8 cellular contexts compared by ENCODE assay signal in genomic region chrX:70030242-70030823, GRCh38. TPM values are rescaled to one million over a fixed set of nuclear protein-coding genes. Genes with fewer than 3 reads are reported as not detected.
DNase-seq lines count a peak whose midpoint lies in the region; ATAC-seq and TF ChIP-seq lines count a peak whose summit lies in the region.
"Had no signal": no experiment of that assay in that cellular context is flagged by ENCODE, and none has a peak within 500 bp of the region (broad histone marks: within the 10 kb centered on the region; RNA-seq: fewer than 3 reads in every experiment).

No MANE protein-coding gene starts in this region.

- H3K9me3 ChIP-seq in Loucy (ENCODE audit: insufficient read depth, low read depth, low read length) = no peaks in the 10 kb centered on the region

- peak; percentile 36 for DNase-seq in GDM1 (lab: John Stamatoyannopoulos, UW)
- DNase-seq in SW480 (ENCODE audit: low spot score) = peak; percentile 44
- DNase-seq in central memory CD4-positive, alpha-beta T cell = peak; percentile 38
- peak in 1 of 2 donors; percentile 18 for DNase-seq in left colon
- peak; percentile 2 to 53 for DNase-seq in stimulated activated effector memory CD8-positive, alpha-beta T cell treated with anti-CD3 and anti-CD28 coated beads, Interleukin-12 subunit alpha, Interleukin-12 subunit beta, amount 100 ng/mL, for 72 hours (ENCODE audit: low spot score in 2 of 2)

- H2AFZ ChIP-seq in Loucy (ENCODE audit: low read length) = peak overlapping the region; percentile 65; the same call in 1 of the 2 replicates

- no peak overlapping the region for H3K4me3 ChIP-seq in Loucy (ENCODE audit: low read length, poor library complexity, severe bottlenecking)

- TF ChIP-seq CTCF in Loucy (conservative IDR thresholded peaks at IDR 0.05; ENCODE audit: low read length) = peak; percentile 73

- no peaks in the 10 kb centered on the region for H3K36me3 ChIP-seq in Loucy (ENCODE audit: insufficient read depth, low read length)

- no peaks in the 10 kb centered on the region for H3K36me3 Mint-ChIP-seq in stimulated activated effector memory CD8-positive, alpha-beta T cell treated with anti-CD3 and anti-CD28 coated beads, Interleukin-12 subunit alpha, Interleukin-12 subunit beta, amount 100 ng/mL, for 72 hours

- H3K79me2 ChIP-seq in Loucy (ENCODE audit: insufficient read depth, low read length) = no peaks in the 10 kb centered on the region

- ATAC-seq in GM21723 (IDR thresholded peaks at IDR 0.05; ENCODE audit: unreplicated experiment) = peak; percentile 80
- peak; percentile 75 for ATAC-seq in left colon
- peak; percentile 47 for ATAC-seq in stimulated activated effector memory CD8-positive, alpha-beta T cell treated with anti-CD3 and anti-CD28 coated beads, Interleukin-12 subunit alpha, Interleukin-12 subunit beta, amount 100 ng/mL, for 72 hours

- no peaks in the 10 kb centered on the region for H3K27me3 ChIP-seq in Loucy (ENCODE audit: insufficient read depth, low read length, poor library complexity, severe bottlenecking)

- no peaks in the 10 kb centered on the region for H3K9me2 ChIP-seq in Loucy (replicated peaks; ENCODE audit: low read depth, low read length)

- no peak overlapping the region for H3K4me2 ChIP-seq in Loucy (ENCODE audit: low read depth, low read length, poor library complexity, severe bottlenecking)

- H3K4me1 ChIP-seq in Loucy (ENCODE audit: insufficient read depth, low read length, poor library complexity, severe bottlenecking) = no peaks in the 10 kb centered on the region

- H3K9ac ChIP-seq in Loucy (ENCODE audit: low read depth, low read length, poor library complexity, severe bottlenecking) = no peak overlapping the region

- H3K27ac Mint-ChIP-seq in stimulated activated effector memory CD8-positive, alpha-beta T cell treated with anti-CD3 and anti-CD28 coated beads, Interleukin-12 subunit alpha, Interleukin-12 subunit beta, amount 100 ng/mL, for 72 hours = no peak overlapping the region

- no peaks in the 10 kb centered on the region for H4K20me1 ChIP-seq in Loucy (ENCODE audit: insufficient read depth, low read length, poor library complexity, severe bottlenecking)

- intact Hi-C loops in left colon (cut with DNase I, micrococcal nuclease) = no loop called here

- H3K4me3 Mint-ChIP-seq in stimulated activated effector memory CD8-positive, alpha-beta T cell treated with anti-CD3 and anti-CD28 coated beads, Interleukin-12 subunit alpha, Interleukin-12 subunit beta, amount 100 ng/mL, for 72 hours = no peak overlapping the region

- no peaks in the 10 kb centered on the region for H3K9me3 Mint-ChIP-seq in stimulated activated effector memory CD8-positive, alpha-beta T cell treated with anti-CD3 and anti-CD28 coated beads, Interleukin-12 subunit alpha, Interleukin-12 subunit beta, amount 100 ng/mL, for 72 hours

- no peaks in the 10 kb centered on the region for H3F3A ChIP-seq in Loucy (ENCODE audit: low read depth)

- peaks cover 19% of the 10 kb centered on the region for H3K4me1 Mint-ChIP-seq in stimulated activated effector memory CD8-positive, alpha-beta T cell treated with anti-CD3 and anti-CD28 coated beads, Interleukin-12 subunit alpha, Interleukin-12 subunit beta, amount 100 ng/mL, for 72 hours

RNA-seq across cellular contexts. Expression of gene AWAT2, which starts 19.4 kb away (rescaled TPM):
- not detected for total RNA-seq in left colon
- total RNA-seq: temporal lobe had no signal

RNA-seq across cellular contexts. Expression of gene OTUD6A, which starts 31.9 kb away (rescaled TPM):
- not detected for total RNA-seq in left colon
- total RNA-seq: temporal lobe had no signal
